8 cellular contexts compared by ENCODE assay signal in genomic region chr1:111747282-111747734, GRCh38. TPM values are rescaled to one million over a fixed set of nuclear protein-coding genes. Genes with fewer than 3 reads are reported as not detected.
DNase-seq lines count a peak whose midpoint lies in the region; ATAC-seq and TF ChIP-seq lines count a peak whose summit lies in the region.

No MANE protein-coding gene starts in this region.

- DNase-seq in CD4-positive, alpha-beta memory T cell: peak; percentile 57 to 69 (median 62)
- DNase-seq in HCEC 1CT: peak; percentile 79
- peak; percentile 87 for DNase-seq in NCI-H82 (lab: John Stamatoyannopoulos, UW)
- peak; percentile 66 to 80 for DNase-seq in activated CD4-positive, alpha-beta T cell treated with anti-CD3 and anti-CD28 coated beads, Interleukin-2, amount 50 U/mL, for 48 hours
- DNase-seq in esophagus squamous epithelium (lab: John Stamatoyannopoulos, UW): no peak
- DNase-seq in ovary: peak in 1 of 5 donors; percentile 50
- no peak for DNase-seq in NCI-H524 treated with DMSO at 0.1 percent for 48 hours (lab: John Stamatoyannopoulos, UW)

- WGBS in esophagus squamous epithelium, 2 donors: 13 to 25% methylated on average over 3 of the region's 3 CpGs
- 58 to 63% (median 58%) methylated on average over 3 of the region's 3 CpGs for WGBS in ovary, 3 donors

- no peak for ATAC-seq in GM18498 (IDR thresholded peaks at IDR 0.05; ENCODE audit: unreplicated experiment)

- H3K4me3 ChIP-seq in CD4-positive, alpha-beta memory T cell (ENCODE audit: low read length in 2 of 2): no peak overlapping the region
- no peak overlapping the region for H3K4me3 ChIP-seq in esophagus squamous epithelium
- no peak overlapping the region for H3K4me3 ChIP-seq in ovary

- H3K4me1 Mint-ChIP-seq in CD4-positive, alpha-beta memory T cell: peaks cover 0 to 6% (median 2%) of the 10 kb centered on the region in 4 donors

- no peaks in the 10 kb centered on the region for H3K27me3 ChIP-seq in CD4-positive, alpha-beta memory T cell (ENCODE audit: insufficient read depth, low read length)
- no peaks in the 10 kb centered on the region for H3K27me3 ChIP-seq in esophagus squamous epithelium
- no peaks in the 10 kb centered on the region for H3K27me3 ChIP-seq in ovary

- peak; percentile 43 to 86 (median 63) for TF ChIP-seq CTCF in esophagus squamous epithelium (IDR thresholded peaks at IDR 0.05)
- TF ChIP-seq CTCF in ovary (IDR thresholded peaks at IDR 0.05): peak in 2 of 3 donors; percentile 12 to 32

- H3K4me3 Mint-ChIP-seq in CD4-positive, alpha-beta memory T cell: no peak overlapping the region

- no peaks in the 10 kb centered on the region for H3K9me3 ChIP-seq in CD4-positive, alpha-beta memory T cell (ENCODE audit: control insufficient read depth in 1 of 2, low read length in 2 of 2)
- H3K9me3 ChIP-seq in esophagus squamous epithelium (no peaks in the 10 kb centered on the region), ovary (no peaks in the 10 kb centered on the region)

- TF ChIP-seq EP300 in ovary (IDR thresholded peaks at IDR 0.05): no peak

- TF ChIP-seq POLR2A in esophagus squamous epithelium (IDR thresholded peaks at IDR 0.05): no peak
- TF ChIP-seq POLR2A in ovary (IDR thresholded peaks at IDR 0.05): no peak

- no peaks in the 10 kb centered on the region for H3K27me3 Mint-ChIP-seq in CD4-positive, alpha-beta memory T cell

- H3K27ac ChIP-seq in CD4-positive, alpha-beta memory T cell (ENCODE audit: low read depth, low read length): no peak overlapping the region
- no peak overlapping the region for H3K27ac ChIP-seq in esophagus squamous epithelium
- H3K27ac ChIP-seq in ovary: no peak overlapping the region

- POLR2A ChIA-PET in CD4-positive, alpha-beta memory T cell (lab: Charles Lee; ENCODE audit: partially characterized antibody): interaction anchor here (0.9 to 1.2 kb wide), 5 partner anchors 33 to 265 kb away, joined by 3 to 7 read pairs (median 4); partner anchors contain the start of genes ADORA3 and TMIGD3

- no peaks in the 10 kb centered on the region for H3K4me1 ChIP-seq in CD4-positive, alpha-beta memory T cell (ENCODE audit: insufficient read depth, low read length)
- peaks cover 0 to 14% (median 0%) of the 10 kb centered on the region in 3 donors for H3K4me1 ChIP-seq in esophagus squamous epithelium
- H3K4me1 ChIP-seq in ovary (ENCODE audit: insufficient read depth): no peaks in the 10 kb centered on the region

- no peaks in the 10 kb centered on the region for H3K36me3 Mint-ChIP-seq in CD4-positive, alpha-beta memory T cell

- H3K36me3 ChIP-seq in CD4-positive, alpha-beta memory T cell (ENCODE audit: insufficient read depth, low read length): no peaks in the 10 kb centered on the region
- H3K36me3 ChIP-seq in esophagus squamous epithelium (no peaks in the 10 kb centered on the region), ovary (no peaks in the 10 kb centered on the region)

- no peaks in the 10 kb centered on the region for H3K9me3 Mint-ChIP-seq in CD4-positive, alpha-beta memory T cell

- CTCF ChIA-PET in CD4-positive, alpha-beta memory T cell (lab: Charles Lee; ENCODE audit: partially characterized antibody): interaction anchor here (0.8 to 4.1 kb wide), 25 partner anchors 8 to 305 kb away, joined by 3 to 50 read pairs (median 5); partner anchors contain the start of genes ADORA3, INKA2 and TMIGD3

- intact Hi-C loops in CD4-positive, alpha-beta memory T cell (cut with micrococcal nuclease): loop anchor here (1.0 kb wide), 3 partner anchors 32 to 266 kb away; no protein-coding TSS in a partner anchor
- intact Hi-C loops in esophagus squamous epithelium (cut with DNase I): loop anchor here (5.0 to 10.0 kb wide), 2 partner anchors 35 to 243 kb away; partner anchors contain the start of genes ADORA3 and TMIGD3
- intact Hi-C loops in ovary (cut with DNase I): loop anchor here in 1 of 4 donors (10.0 kb wide), 1 partner anchor 243 kb away; the partner anchor contains the start of genes ADORA3 and TMIGD3

- H3K27ac Mint-ChIP-seq in CD4-positive, alpha-beta memory T cell: peak overlapping the region in 1 of 7 donors; percentile 29

RNA-seq across cellular contexts. Expression of gene INKA2, which starts 8.1 kb away (rescaled TPM):
- total RNA-seq in CD4-positive, alpha-beta memory T cell: 1 to 10 TPM; 2.2 to 2.4 TPM
- polyA plus RNA-seq in CD4-positive, alpha-beta memory T cell: under 1 TPM; 0.16 to 0.24 TPM
- 1 to 10 TPM; 2.1 to 4.6 (median 3.9) TPM for total RNA-seq in esophagus squamous epithelium
- total RNA-seq in ovary: 10 to 100 TPM in 4 of 7 donors, 1 to 10 TPM in 3; 2.9 to 22.2 (median 10.5) TPM
- 1 to 10 TPM; 2.3 to 4.1 TPM for polyA plus RNA-seq in ovary

RNA-seq across cellular contexts. Expression of gene DDX20, which starts 8.4 kb away (rescaled TPM):
- 10 to 100 TPM; 22.2 to 26.0 TPM for total RNA-seq in CD4-positive, alpha-beta memory T cell
- 10 to 100 TPM; 10.1 to 13.9 TPM for polyA plus RNA-seq in CD4-positive, alpha-beta memory T cell
- total RNA-seq in esophagus squamous epithelium: 10 to 100 TPM in 3 of 4 donors, 1 to 10 TPM in 1; 7.2 to 23.8 (median 11.5) TPM
- total RNA-seq in ovary: 10 to 100 TPM; 10.6 to 26.9 (median 14.5) TPM
- polyA plus RNA-seq in ovary: 10 to 100 TPM in 1 of 2 donors, 1 to 10 TPM in 1; 7.3 to 10.5 TPM

Comparison
In these comparisons a context has a peak if more than half of its experiments do, and no peak if none do; other contexts are left out.
1. DNase-seq: peak in CD4-positive, alpha-beta memory T cell (5 of 5), HCEC 1CT (single experiment), NCI-H82 (single experiment) and activated CD4-positive, alpha-beta T cell treated with anti-CD3 and anti-CD28 coated beads, Interleukin-2, amount 50 U/mL, for 48 hours (2 of 2); none in esophagus squamous epithelium (single experiment) and NCI-H524 treated with DMSO at 0.1 percent for 48 hours (single experiment).